19 cellular contexts compared by ENCODE assay signal in genomic region chr2:20520128-20520527, GRCh38.
DNase-seq lines count a peak whose midpoint lies in the region; ATAC-seq and TF ChIP-seq lines count a peak whose summit lies in the region.
"Had no signal": no experiment of that assay in that cellular context is flagged by ENCODE, and none has a peak within 500 bp of the region (broad histone marks: within the 10 kb centered on the region; RNA-seq: fewer than 3 reads in every experiment).

No MANE protein-coding gene starts in this region.

- H4K20me1 ChIP-seq in osteoblast (ENCODE audit: insufficient read depth, low read length) = no peaks in the 10 kb centered on the region
- H4K20me1 ChIP-seq: BLaER1 had no signal

- DNase-seq in right cardiac atrium (peak in 2 of 3 donors; percentile 3 to 13), left cardiac atrium (no peak), mesenchymal stem cell (no peak), osteoblast (ENCODE audit: insufficient read length, low spot score, missing footprints) (peak; percentile 23), sigmoid colon (peak; percentile 37), HuH-7.5 (ENCODE audit: low spot score) (no peak), RKO (ENCODE audit: low spot score) (no peak)
- no peak for DNase-seq in activated CD4-positive, alpha-beta T cell treated with anti-CD3 and anti-CD28 coated beads, Interleukin-2, amount 10 ng/mL, durations not matched to agents 24 days and 14 days
- DNase-seq: 8988T; CD4-positive, alpha-beta memory T cell; DMS153; DMS79; GDM1; GM23248; HCEC 1CT had no signal

- H3K4me2 ChIP-seq in mesenchymal stem cell (ENCODE audit: low read length, poor library complexity, severe bottlenecking) = no peak overlapping the region
- H3K4me2 ChIP-seq in osteoblast (ENCODE audit: insufficient read depth, low read length) = no peak overlapping the region
- H3K4me2 ChIP-seq: BLaER1 had no signal

- no peak for ATAC-seq in right cardiac atrium
- ATAC-seq in left cardiac atrium = no peak
- ATAC-seq: GM12878 had no signal

- no peak overlapping the region for H2BK120ac ChIP-seq in mesenchymal stem cell (ENCODE audit: low read depth, low read length)

- H3K4ac ChIP-seq in mesenchymal stem cell (ENCODE audit: low read depth in 1 of 2, low read length in 2 of 2) = no peak overlapping the region

- peaks cover 3% of the 10 kb centered on the region for H3K27me3 Mint-ChIP-seq in activated CD4-positive, alpha-beta T cell treated with anti-CD3 and anti-CD28 coated beads, Interleukin-2, amount 10 ng/mL, durations not matched to agents 24 days and 14 days

- H3K4me3 Mint-ChIP-seq in activated CD4-positive, alpha-beta T cell treated with anti-CD3 and anti-CD28 coated beads, Interleukin-2, amount 10 ng/mL, durations not matched to agents 24 days and 14 days = no peak overlapping the region
- H3K4me3 Mint-ChIP-seq: CD14-positive monocyte; CD4-positive, alpha-beta memory T cell had no signal

- H3K27ac ChIP-seq in right cardiac atrium (ENCODE audit: low read length) (no peak overlapping the region), mesenchymal stem cell (ENCODE audit: low read length, poor library complexity, severe bottlenecking) (no peak overlapping the region), osteoblast (ENCODE audit: low read depth, low read length) (no peak overlapping the region), sigmoid colon (no peak overlapping the region)
- H3K27ac ChIP-seq: BLaER1, GM23248, HL-60 had no signal

- TF ChIP-seq EP300 in sigmoid colon (IDR thresholded peaks at IDR 0.05) = no peak

- no peak overlapping the region for H3K18ac ChIP-seq in mesenchymal stem cell (ENCODE audit: low read depth in 1 of 2, low read length in 2 of 2)

- H4K8ac ChIP-seq in mesenchymal stem cell (ENCODE audit: low read length) = no peak overlapping the region

- H3K23ac ChIP-seq in mesenchymal stem cell (ENCODE audit: low read length in 2 of 2) = no peak overlapping the region

- no peaks in the 10 kb centered on the region for H3K79me2 ChIP-seq in osteoblast (ENCODE audit: insufficient read depth, low read length)

- H3K14ac ChIP-seq in mesenchymal stem cell (ENCODE audit: low read length in 2 of 2) = no peak overlapping the region

- no peak overlapping the region for H3K27ac Mint-ChIP-seq in activated CD4-positive, alpha-beta T cell treated with anti-CD3 and anti-CD28 coated beads, Interleukin-2, amount 10 ng/mL, durations not matched to agents 24 days and 14 days

- H3K9ac ChIP-seq in mesenchymal stem cell (ENCODE audit: low read length) = no peak overlapping the region
- H3K9ac ChIP-seq: BLaER1, GM23248 had no signal

- H3K36me3 ChIP-seq in mesenchymal stem cell (ENCODE audit: control insufficient read depth in 1 of 2, insufficient read depth in 2 of 2, low read depth in 1 of 2, low read length in 2 of 2) (no peaks in the 10 kb centered on the region), osteoblast (ENCODE audit: insufficient read depth, low read length) (no peaks in the 10 kb centered on the region), sigmoid colon (no peaks in the 10 kb centered on the region)
- H3K36me3 ChIP-seq: BLaER1 had no signal

- H3K27me3 ChIP-seq in right cardiac atrium (ENCODE audit: control insufficient read depth, insufficient read depth) (no peaks in the 10 kb centered on the region), mesenchymal stem cell (ENCODE audit: control insufficient read depth in 1 of 2, insufficient read depth in 1 of 2, low read length in 2 of 2) (no peaks in the 10 kb centered on the region), osteoblast (ENCODE audit: insufficient read depth, low read length) (no peaks in the 10 kb centered on the region), sigmoid colon (no peaks in the 10 kb centered on the region)
- H3K27me3 ChIP-seq: BLaER1 had no signal

- no peak overlapping the region for H4K91ac ChIP-seq in mesenchymal stem cell (ENCODE audit: low read length)

- H3K4me3 ChIP-seq in right cardiac atrium (ENCODE audit: low read length) (no peak overlapping the region), mesenchymal stem cell (ENCODE audit: insufficient read depth in 1 of 2, low read depth in 1 of 2, low read length in 2 of 2) (no peak overlapping the region), osteoblast (ENCODE audit: insufficient read depth, low read length) (no peak overlapping the region), sigmoid colon (no peak overlapping the region)
- H3K4me3 ChIP-seq: BLaER1, GM12878, GM23248 had no signal

- peaks cover 2% of the 10 kb centered on the region for H3K4me1 Mint-ChIP-seq in activated CD4-positive, alpha-beta T cell treated with anti-CD3 and anti-CD28 coated beads, Interleukin-2, amount 10 ng/mL, durations not matched to agents 24 days and 14 days
- H3K4me1 Mint-ChIP-seq: CD14-positive monocyte; CD4-positive, alpha-beta memory T cell had no signal

- peak overlapping the region in 1 of 2 experiments; percentile 34 for H2BK12ac ChIP-seq in mesenchymal stem cell (ENCODE audit: low read length in 2 of 2)

- peak overlapping the region; percentile 44 for H2AK5ac ChIP-seq in mesenchymal stem cell (ENCODE audit: low read length, severe bottlenecking)

- no peak overlapping the region for H2AFZ ChIP-seq in mesenchymal stem cell (ENCODE audit: low read depth, low read length)
- no peak overlapping the region for H2AFZ ChIP-seq in osteoblast (ENCODE audit: low read length)
- H2AFZ ChIP-seq: GM23248 had no signal

- no peak for TF ChIP-seq POLR2A in sigmoid colon (IDR thresholded peaks at IDR 0.05)

- H3K79me1 ChIP-seq in mesenchymal stem cell (replicated peaks; ENCODE audit: low read length, poor library complexity, severe bottlenecking) = no peaks in the 10 kb centered on the region

- H3K36me3 Mint-ChIP-seq in activated CD4-positive, alpha-beta T cell treated with anti-CD3 and anti-CD28 coated beads, Interleukin-2, amount 10 ng/mL, durations not matched to agents 24 days and 14 days (ENCODE audit: low read depth) = no peaks in the 10 kb centered on the region
- H3K36me3 Mint-ChIP-seq: CD14-positive monocyte; CD4-positive, alpha-beta memory T cell had no signal

- no peaks in the 10 kb centered on the region for H3K9me3 ChIP-seq in right cardiac atrium (ENCODE audit: control insufficient read depth, low read length)
- H3K9me3 ChIP-seq in mesenchymal stem cell (ENCODE audit: control insufficient read depth, low read length) = no peaks in the 10 kb centered on the region
- no peaks in the 10 kb centered on the region for H3K9me3 ChIP-seq in osteoblast (ENCODE audit: low read depth, low read length)
- H3K9me3 ChIP-seq in sigmoid colon = no peaks in the 10 kb centered on the region

- WGBS in right cardiac atrium = 95% methylated on average over 10 of the region's 10 CpGs
- WGBS in mesenchymal stem cell = 96% methylated on average over 10 of the region's 10 CpGs
- 94% methylated on average over 10 of the region's 10 CpGs for WGBS in sigmoid colon, 2 donors

- intact Hi-C loops in right cardiac atrium (cut with DNase I) = loop anchor here in 3 of 4 donors (5.0 to 10.0 kb wide), 2 partner anchors 45 to 68 kb away; no protein-coding TSS in a partner anchor
- intact Hi-C loops in left cardiac atrium (cut with DNase I) = loop anchor here in 1 of 2 donors (10.0 kb wide), 2 partner anchors 65 to 95 kb away; no protein-coding TSS in a partner anchor
- intact Hi-C loops in sigmoid colon (cut with DNase I) = no loop called here
- intact Hi-C loops in activated CD4-positive, alpha-beta T cell treated with anti-CD3 and anti-CD28 coated beads, Interleukin-2, amount 10 ng/mL, durations not matched to agents 24 days and 14 days (cut with micrococcal nuclease) = no loop called here

- TF ChIP-seq CTCF in osteoblast (IDR thresholded peaks at IDR 0.05; ENCODE audit: extremely low read depth, low read depth, low read length) (no peak), sigmoid colon (IDR thresholded peaks at IDR 0.05) (no peak)

- H3K4me1 ChIP-seq in right cardiac atrium (ENCODE audit: control insufficient read depth, insufficient read depth, low read length) (peaks cover 8% of the 10 kb centered on the region), mesenchymal stem cell (ENCODE audit: control insufficient read depth, insufficient read depth, low read depth, low read length) (peaks cover 36% of the 10 kb centered on the region), osteoblast (ENCODE audit: insufficient read depth, low read length) (peaks cover 13% of the 10 kb centered on the region), sigmoid colon (peaks cover 0 to 18% (median 11%) of the 10 kb centered on the region in 4 donors)

- H2BK15ac ChIP-seq in mesenchymal stem cell (ENCODE audit: low read depth, poor library complexity, severe bottlenecking) = no peak overlapping the region

- peaks cover 3% of the 10 kb centered on the region for H3K9me3 Mint-ChIP-seq in activated CD4-positive, alpha-beta T cell treated with anti-CD3 and anti-CD28 coated beads, Interleukin-2, amount 10 ng/mL, durations not matched to agents 24 days and 14 days

- H2BK5ac ChIP-seq in mesenchymal stem cell (ENCODE audit: low read depth, low read length, poor library complexity, severe bottlenecking) = no peak overlapping the region

Comparison
In these comparisons a context has a peak if more than half of its experiments do, and no peak if none do; other contexts are left out.
1. DNase-seq: peak in right cardiac atrium (2 of 3), osteoblast (single experiment) and sigmoid colon (single experiment); none in left cardiac atrium (single experiment), mesenchymal stem cell (single experiment), HuH-7.5 (single experiment), activated CD4-positive, alpha-beta T cell treated with anti-CD3 and anti-CD28 coated beads, Interleukin-2, amount 10 ng/mL, durations not matched to agents 24 days and 14 days (single experiment) and RKO (single experiment).
2. intact Hi-C loops: an anchor here in right cardiac atrium (5.0 to 10.0 kb wide); none called in sigmoid colon and activated CD4-positive, alpha-beta T cell treated with anti-CD3 and anti-CD28 coated beads, Interleukin-2, amount 10 ng/mL, durations not matched to agents 24 days and 14 days.